In the genomic region with DNA sequence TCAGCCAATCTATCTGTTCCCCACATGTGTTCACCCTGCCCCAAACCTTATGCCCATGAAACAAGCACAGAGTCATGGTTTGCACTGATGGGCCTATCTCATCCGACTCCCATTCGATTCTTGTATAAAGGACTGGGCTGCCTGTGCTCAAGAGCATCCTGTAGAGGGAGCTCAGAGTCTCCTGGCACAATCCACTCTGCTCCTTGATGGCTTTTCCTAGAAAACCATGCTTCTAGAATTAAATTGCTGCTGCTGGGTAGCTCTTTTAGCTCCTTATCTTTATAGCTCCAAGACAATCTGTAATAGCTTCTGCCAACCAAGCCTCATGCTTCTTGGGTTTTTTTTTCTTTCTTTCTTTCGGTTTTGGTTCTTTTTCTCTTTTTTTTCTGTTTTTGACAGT, we compare ENCODE assay signal across 10 cellular contexts. TPM values are rescaled to one million over a fixed set of nuclear protein-coding genes. Genes with fewer than 3 reads are reported as not detected.
DNase-seq lines count a peak whose midpoint lies in the region; ATAC-seq and TF ChIP-seq lines count a peak whose summit lies in the region.
"Had no signal": no experiment of that assay in that cellular context is flagged by ENCODE, and none has a peak within 500 bp of the region (broad histone marks: within the 10 kb centered on the region; RNA-seq: fewer than 3 reads in every experiment).

No MANE protein-coding gene starts in this region.

- H3K4me3 ChIP-seq in left ventricle myocardium inferior, result no peak overlapping the region
- H3K4me3 ChIP-seq in right cardiac atrium (ENCODE audit: low read length), result no peak overlapping the region
- H3K4me3 ChIP-seq in Peyer's patch, result no peak overlapping the region
- no peak overlapping the region for H3K4me3 ChIP-seq in fibroblast of villous mesenchyme (ENCODE audit: low read depth, low read length)

- H3K36me3 ChIP-seq in left ventricle myocardium inferior (peaks cover 44% of the 10 kb centered on the region), Peyer's patch (peaks cover 0 to 43% (median 0%) of the 10 kb centered on the region in 3 donors)

- H3K27ac ChIP-seq in left ventricle myocardium inferior (replicated peaks) (no peak overlapping the region), right cardiac atrium (ENCODE audit: low read length) (no peak overlapping the region), Peyer's patch (no peak overlapping the region)

- no peak for ATAC-seq in right cardiac atrium
- ATAC-seq in HG02973 (IDR thresholded peaks at IDR 0.05; ENCODE audit: unreplicated experiment), result no peak
- no peak for ATAC-seq in activated CD4-positive, CD25-positive, alpha-beta regulatory T cell treated with anti-CD3 and anti-CD28 coated beads, Interleukin-2, amount 50 U/mL, for 24 hours
- ATAC-seq in HG02970 (IDR thresholded peaks at IDR 0.05; ENCODE audit: low FRiP score, unreplicated experiment), result no peak

- no peak for TF ChIP-seq POLR2A in Peyer's patch (IDR thresholded peaks at IDR 0.05)

- H3K9me3 ChIP-seq in left ventricle myocardium inferior (replicated peaks), result no peaks in the 10 kb centered on the region
- no peaks in the 10 kb centered on the region for H3K9me3 ChIP-seq in right cardiac atrium (ENCODE audit: control insufficient read depth, low read length)
- H3K9me3 ChIP-seq in Peyer's patch, result no peaks in the 10 kb centered on the region

- peak; percentile 26 for TF ChIP-seq CTCF in left ventricle myocardium inferior (IDR thresholded peaks at IDR 0.05; ENCODE audit: borderline replicate concordance)
- peak in 4 of 6 experiments; percentile 19 to 41 (median 38) for TF ChIP-seq CTCF in Peyer's patch (IDR thresholded peaks at IDR 0.05)
- peak; percentile 60 for TF ChIP-seq CTCF in fibroblast of villous mesenchyme (IDR thresholded peaks at IDR 0.05; ENCODE audit: insufficient read depth, low read depth, low read length)

- H3K27me3 ChIP-seq in left ventricle myocardium inferior (ENCODE audit: low read depth), result no peaks in the 10 kb centered on the region
- H3K27me3 ChIP-seq in right cardiac atrium (ENCODE audit: control insufficient read depth, insufficient read depth), result no peaks in the 10 kb centered on the region
- no peaks in the 10 kb centered on the region for H3K27me3 ChIP-seq in Peyer's patch

- intact Hi-C loops in left ventricle myocardium inferior (cut with micrococcal nuclease) (no loop called here), right cardiac atrium (cut with DNase I) (no loop called here)

- WGBS in right cardiac atrium, result 45% methylated on average over 3 of the region's 3 CpGs

- H3K4me1 ChIP-seq in left ventricle myocardium inferior (peaks cover 13% of the 10 kb centered on the region), right cardiac atrium (ENCODE audit: control insufficient read depth, insufficient read depth, low read length) (no peaks in the 10 kb centered on the region), Peyer's patch (peaks cover 0 to 8% (median 0%) of the 10 kb centered on the region in 4 donors)

- DNase-seq in left ventricle myocardium inferior, result no peak
- DNase-seq in right cardiac atrium, result no peak
- no peak for DNase-seq in Peyer's patch
- peak; percentile 41 for DNase-seq in fibroblast of villous mesenchyme (ENCODE audit: low read depth)
- DNase-seq in UCSD-AML1 (lab: John Stamatoyannopoulos, UW; ENCODE audit: unreplicated experiment), result no peak
- DNase-seq: NCI-H226 had no signal

RNA-seq across cellular contexts. Expression of a gene that starts 9.7 kb away (rescaled TPM):
- 1.7 TPM for total RNA-seq in left ventricle myocardium inferior
- 1 to 10 TPM; 2.3 to 4.0 (median 3.2) TPM for total RNA-seq in right cardiac atrium
- polyA plus RNA-seq in right cardiac atrium, result 1.7 TPM
- 10 to 100 TPM in 2 of 4 donors, 1 to 10 TPM in 2; 4.4 to 14.9 (median 10.1) TPM for total RNA-seq in Peyer's patch
- total RNA-seq in fibroblast of villous mesenchyme, result 2.2 and 2.6 TPM in 2 replicates

RNA-seq across cellular contexts. Expression of a gene that starts 17.4 kb away (rescaled TPM):
- 5.2 TPM for total RNA-seq in left ventricle myocardium inferior
- total RNA-seq in right cardiac atrium, result 1 to 10 TPM; 6.7 to 8.6 (median 7.8) TPM
- 6.8 TPM for polyA plus RNA-seq in right cardiac atrium
- 10 to 100 TPM in 2 of 4 donors, 1 to 10 TPM in 2; 4.4 to 28.9 (median 9.5) TPM for total RNA-seq in Peyer's patch
- 13.5 and 14.7 TPM in 2 replicates for total RNA-seq in fibroblast of villous mesenchyme

RNA-seq across cellular contexts. Expression of a gene that starts 37.6 kb away (rescaled TPM):
- total RNA-seq in left ventricle myocardium inferior (not detected), right cardiac atrium (not detected), Peyer's patch (not detected), fibroblast of villous mesenchyme (not detected in 2 replicates)
- polyA plus RNA-seq in right cardiac atrium, result not detected
- total RNA-seq: dermis microvascular lymphatic vessel endothelial cell had no signal

RNA-seq across cellular contexts. Expression of a gene that starts 46.8 kb away (rescaled TPM):
- total RNA-seq in left ventricle myocardium inferior (not detected), right cardiac atrium (not detected), Peyer's patch (not detected), fibroblast of villous mesenchyme (not detected in 2 replicates)
- polyA plus RNA-seq in right cardiac atrium, result not detected
- total RNA-seq: dermis microvascular lymphatic vessel endothelial cell had no signal
